Comparison of ENCODE assay signal across 1 cellular context in genomic region chr19:6752257-6753177, GRCh38.
TF ChIP-seq lines count a peak whose summit lies in the region.

No MANE protein-coding gene starts in this region.

TF ChIP-seq in HepG2, 621 proteins besides CTCF, POLR2A, EP300 and RAD21 (continued from another document and continues in another):
- no peak for TF ChIP-seq CSRNP2 (CRISPR knock-in tag; conservative IDR thresholded peaks at IDR 0.05; ENCODE audit: low read depth)
- TF ChIP-seq ZNF879 (CRISPR knock-in tag; IDR thresholded peaks at IDR 0.05), result no peak
- no peak for TF ChIP-seq ZNF589 (CRISPR knock-in tag; conservative IDR thresholded peaks at IDR 0.05)
- TF ChIP-seq USF2 (IDR thresholded peaks at IDR 0.05; ENCODE audit: low read depth, low read length), result peak; percentile 78
- TF ChIP-seq USF2 (CRISPR knock-in tag; IDR thresholded peaks at IDR 0.05; ENCODE audit: borderline replicate concordance), result peak; percentile 84
- no peak for TF ChIP-seq RFXANK (CRISPR knock-in tag; IDR thresholded peaks at IDR 0.05)
- no peak for TF ChIP-seq MLXIP (CRISPR knock-in tag; IDR thresholded peaks at IDR 0.05; ENCODE audit: borderline replicate concordance)
- peak; percentile 76; the same call in 1 of the 2 replicates for TF ChIP-seq SNAPC2 (CRISPR knock-in tag; IDR thresholded peaks at IDR 0.05)
- peak; percentile 83; the same call in 1 of the 2 replicates for TF ChIP-seq BRF2 (CRISPR knock-in tag; IDR thresholded peaks at IDR 0.05)
- peak; percentile 16; the same call in 1 of the 2 replicates for TF ChIP-seq SAFB2 (CRISPR knock-in tag; IDR thresholded peaks at IDR 0.05; ENCODE audit: borderline replicate concordance, low read depth)
- peak; percentile 69 for TF ChIP-seq BORCS8-MEF2B (CRISPR knock-in tag; IDR thresholded peaks at IDR 0.05)
- 0 out of 2 replicates have a peak, but pooled peaks have one; percentile 38 for TF ChIP-seq CREB3 (CRISPR knock-in tag; IDR thresholded peaks at IDR 0.05)
- no peak for TF ChIP-seq PCBP1 (IDR thresholded peaks at IDR 0.05; ENCODE audit: borderline replicate concordance, low read depth, low read length)
- TF ChIP-seq HIC2 (CRISPR knock-in tag; IDR thresholded peaks at IDR 0.05; ENCODE audit: low read depth), result no peak
- no peak for TF ChIP-seq ETV5 (CRISPR knock-in tag; IDR thresholded peaks at IDR 0.05; ENCODE audit: borderline replicate concordance)
- TF ChIP-seq MYNN (CRISPR knock-in tag; IDR thresholded peaks at IDR 0.05; ENCODE audit: low read depth), result no peak
- peak; percentile 54; the same call in 1 of the 2 replicates for TF ChIP-seq SIN3A (IDR thresholded peaks at IDR 0.05; ENCODE audit: borderline replicate concordance, low read depth, low read length)
- no peak for TF ChIP-seq ZNF17 (CRISPR knock-in tag; IDR thresholded peaks at IDR 0.05)
- TF ChIP-seq LCORL (IDR thresholded peaks at IDR 0.05), result no peak
- peak; percentile 13; the same call in 1 of the 2 replicates for TF ChIP-seq LCORL (CRISPR knock-in tag; IDR thresholded peaks at IDR 0.05)
- peak; percentile 66; the same call in 1 of the 2 replicates for TF ChIP-seq TFAP4 (IDR thresholded peaks at IDR 0.05; ENCODE audit: borderline replicate concordance, low read depth)
- TF ChIP-seq ARID4A (CRISPR knock-in tag; IDR thresholded peaks at IDR 0.05; ENCODE audit: borderline replicate concordance), result peak; percentile 50; the same call in 1 of the 2 replicates
- TF ChIP-seq ZNF335 (CRISPR knock-in tag; IDR thresholded peaks at IDR 0.05), result no peak; the same call in 1 of the 2 replicates
- no peak for TF ChIP-seq KAT2B (IDR thresholded peaks at IDR 0.05; ENCODE audit: borderline replicate concordance, low read depth, low read length)
- TF ChIP-seq THYN1 (CRISPR knock-in tag; IDR thresholded peaks at IDR 0.05; ENCODE audit: borderline replicate concordance, low read depth), result no peak
- no peak for TF ChIP-seq ZNF256 (CRISPR knock-in tag; conservative IDR thresholded peaks at IDR 0.05)
- TF ChIP-seq EED (CRISPR knock-in tag; IDR thresholded peaks at IDR 0.05), result no peak
- no peak for TF ChIP-seq ZNF75D (CRISPR knock-in tag; IDR thresholded peaks at IDR 0.05; ENCODE audit: borderline replicate concordance)
- TF ChIP-seq ZNF329 (CRISPR knock-in tag; IDR thresholded peaks at IDR 0.05; ENCODE audit: low read depth), result no peak
- TF ChIP-seq ZNF446 (CRISPR knock-in tag; IDR thresholded peaks at IDR 0.05), result peak; percentile 38; the same call in 1 of the 2 replicates
- no peak for TF ChIP-seq ZIK1 (CRISPR knock-in tag; IDR thresholded peaks at IDR 0.05; ENCODE audit: borderline replicate concordance, low read depth)
- no peak for TF ChIP-seq ZNF34 (CRISPR knock-in tag; IDR thresholded peaks at IDR 0.05; ENCODE audit: borderline replicate concordance)
- TF ChIP-seq ZNF546 (CRISPR knock-in tag; conservative IDR thresholded peaks at IDR 0.05), result 0 out of 2 replicates have a peak, but pooled peaks have one; percentile 17
- TF ChIP-seq KMT2B (CRISPR knock-in tag; IDR thresholded peaks at IDR 0.05), result no peak; the same call in 1 of the 2 replicates
- no peak for TF ChIP-seq CCAR2 (optimal IDR thresholded peaks at IDR 0.05; ENCODE audit: low read depth, low read length)
- no peak for TF ChIP-seq FLYWCH1 (CRISPR knock-in tag; IDR thresholded peaks at IDR 0.05)
- TF ChIP-seq CHCHD3 (CRISPR knock-in tag; IDR thresholded peaks at IDR 0.05), result no peak
- 0 out of 2 replicates have a peak, but pooled peaks have one; percentile 35 for TF ChIP-seq TOPORS (CRISPR knock-in tag; IDR thresholded peaks at IDR 0.05)
- 0 out of 2 replicates have a peak, but pooled peaks have one; percentile 43 for TF ChIP-seq ZNF709 (CRISPR knock-in tag; IDR thresholded peaks at IDR 0.05)
- TF ChIP-seq SKIL (CRISPR knock-in tag; IDR thresholded peaks at IDR 0.05; ENCODE audit: borderline replicate concordance), result no peak
- 0 out of 2 replicates have a peak, but pooled peaks have one; percentile 17 for TF ChIP-seq CCDC6 (CRISPR knock-in tag; IDR thresholded peaks at IDR 0.05)
- no peak for TF ChIP-seq ETS1 (CRISPR knock-in tag; IDR thresholded peaks at IDR 0.05)
- TF ChIP-seq PTBP1 (IDR thresholded peaks at IDR 0.05; ENCODE audit: low read depth, low read length, poor library complexity, severe bottlenecking), result no peak
- TF ChIP-seq ZNF614 (CRISPR knock-in tag; IDR thresholded peaks at IDR 0.05; ENCODE audit: borderline replicate concordance), result no peak; the same call in 1 of the 2 replicates
